20 cellular contexts compared by ENCODE assay signal in genomic region chrX:133250184-133251080, GRCh38. TPM values are rescaled to one million over a fixed set of nuclear protein-coding genes. Genes with fewer than 3 reads are reported as not detected.
"Had no signal": no experiment of that assay in that cellular context is flagged by ENCODE, and none has a peak within 500 bp of the region (broad histone marks: within the 10 kb centered on the region; RNA-seq: fewer than 3 reads in every experiment).

No MANE protein-coding gene starts in this region.

- H3K4me1 ChIP-seq: right lobe of liver, spleen had no signal

- H3K9me3 ChIP-seq: neutrophil had no signal

- ATAC-seq: activated CD4-positive, alpha-beta T cell treated with anti-CD3 and anti-CD28 coated beads for 36 hours; left colon; stimulated activated memory B cell treated with anti-CD40 and anti-IgM and Interleukin-4, amounts not matched to agents 10 μg/mL and 1 μg/mL and 100 μg/mL, for 72 hours had no signal

- H3K36me3 ChIP-seq: neutrophil, right lobe of liver, spleen had no signal

- DNase-seq: activated CD4-positive, alpha-beta memory T cell treated with anti-CD3 and anti-CD28 coated beads, Interleukin-2, amount 10 ng/mL, durations not matched to agents 7 days and 5 days; activated CD4-positive, alpha-beta T cell treated with anti-CD3 and anti-CD28 coated beads for 36 hours; activated gamma-delta T cell treated with Interleukin-2 at 50 U/mL for 16 hours; activated naive CD8-positive, alpha-beta T cell treated with anti-CD3 and anti-CD28 coated beads, Interleukin-2, amount 10 ng/mL, durations not matched to agents 7 days and 5 days; activated T-cell treated with anti-CD3 and anti-CD28 coated beads, Interleukin-2, amount 50 U/mL, for 48 hours; caudate nucleus; effector memory CD4-positive, alpha-beta T cell; left colon; right lobe of liver; spleen; stimulated activated CD4-positive, alpha-beta T cell treated with anti-CD3 and anti-CD28 coated beads, Interleukin-1b, Interleukin-23, amount 100 ng/mL, for 48 hours; T1000; trophoblast cell had no signal

- H3K4me3 ChIP-seq: right lobe of liver, spleen had no signal

- H3K27ac ChIP-seq: neutrophil, right lobe of liver, spleen, VCaP had no signal

- H3K27me3 ChIP-seq: neutrophil, spleen had no signal

RNA-seq across cellular contexts. Expression of gene TFDP3, which starts 32.3 kb away (rescaled TPM):
- total RNA-seq: activated CD4-positive, alpha-beta memory T cell treated with anti-CD3 and anti-CD28 coated beads, Interleukin-2, amount 10 ng/mL, durations not matched to agents 7 days and 5 days; activated CD4-positive, alpha-beta T cell treated with anti-CD3 and anti-CD28 coated beads for 36 hours; activated naive CD8-positive, alpha-beta T cell treated with anti-CD3 and anti-CD28 coated beads, Interleukin-2, amount 10 ng/mL, durations not matched to agents 7 days and 5 days; astrocyte; epithelial cell of proximal tubule; left colon; posterior vena cava; right lobe of liver; spleen; subcutaneous adipose tissue had no signal
